Comparison of ENCODE assay signal across 19 cellular contexts in genomic region chr3:36214460-36214859, GRCh38.
"Had no signal": no experiment of that assay in that cellular context is flagged by ENCODE, and none has a peak within 500 bp of the region (broad histone marks: within the 10 kb centered on the region; RNA-seq: fewer than 3 reads in every experiment).

No MANE protein-coding gene starts in this region.

- H3K4me3 Mint-ChIP-seq: activated CD4-positive, alpha-beta T cell treated with anti-CD3 and anti-CD28 coated beads, Interleukin-2, amount 10 ng/mL, durations not matched to agents 7 days and 5 days; activated CD8-positive, alpha-beta T cell treated with anti-CD3 and anti-CD28 coated beads, Interleukin-2, amount 10 ng/mL, durations not matched to agents 7 days and 5 days; activated naive CD4-positive, alpha-beta T cell treated with anti-CD3 and anti-CD28 coated beads for 36 hours; activated T-cell treated with anti-CD3 and anti-CD28 coated beads, Interleukin-2, amount 50 U/mL, for 24 hours; naive B cell; neural crest cell; stimulated activated naive B cell treated with anti-CD40 and anti-IgM and Interleukin-4, amounts not matched to agents 10 μg/mL and 1 μg/mL and 100 μg/mL, for 72 hours had no signal

- ATAC-seq: activated CD8-positive, alpha-beta T cell treated with anti-CD3 and anti-CD28 coated beads, Interleukin-2, amount 10 ng/mL, durations not matched to agents 7 days and 5 days; gastrocnemius medialis; left ventricle myocardium superior; mucosa of descending colon; sciatic nerve; stimulated activated naive B cell treated with anti-CD40 and anti-IgM and Interleukin-4, amounts not matched to agents 10 μg/mL and 1 μg/mL and 100 μg/mL, for 72 hours had no signal

- H3K27me3 ChIP-seq: gastrocnemius medialis had no signal

- H3K27ac ChIP-seq: gastrocnemius medialis had no signal

- H3K36me3 Mint-ChIP-seq: naive B cell; stimulated activated naive B cell treated with anti-CD40 and anti-IgM and Interleukin-4, amounts not matched to agents 10 μg/mL and 1 μg/mL and 100 μg/mL, for 72 hours had no signal

- H3K27me3 Mint-ChIP-seq: activated CD4-positive, alpha-beta T cell treated with anti-CD3 and anti-CD28 coated beads, Interleukin-2, amount 10 ng/mL, durations not matched to agents 7 days and 5 days; activated T-cell treated with anti-CD3 and anti-CD28 coated beads, Interleukin-2, amount 50 U/mL, for 24 hours; naive B cell; stimulated activated naive B cell treated with anti-CD40 and anti-IgM and Interleukin-4, amounts not matched to agents 10 μg/mL and 1 μg/mL and 100 μg/mL, for 72 hours had no signal

- H3K9me3 Mint-ChIP-seq: activated CD4-positive, alpha-beta T cell treated with anti-CD3 and anti-CD28 coated beads, Interleukin-2, amount 10 ng/mL, durations not matched to agents 7 days and 5 days; neural crest cell; stimulated activated naive B cell treated with anti-CD40 and anti-IgM and Interleukin-4, amounts not matched to agents 10 μg/mL and 1 μg/mL and 100 μg/mL, for 72 hours had no signal

- H3K4me1 Mint-ChIP-seq: activated CD4-positive, alpha-beta T cell treated with anti-CD3 and anti-CD28 coated beads, Interleukin-2, amount 10 ng/mL, durations not matched to agents 7 days and 5 days; naive B cell; neural crest cell; stimulated activated naive B cell treated with anti-CD40 and anti-IgM and Interleukin-4, amounts not matched to agents 10 μg/mL and 1 μg/mL and 100 μg/mL, for 72 hours had no signal

- FAIRE-seq: endometrium had no signal

- H3K36me3 ChIP-seq: gastrocnemius medialis had no signal

- H3K27ac Mint-ChIP-seq: activated CD4-positive, alpha-beta T cell treated with anti-CD3 and anti-CD28 coated beads, Interleukin-2, amount 10 ng/mL, durations not matched to agents 7 days and 5 days; activated CD8-positive, alpha-beta T cell treated with anti-CD3 and anti-CD28 coated beads, Interleukin-2, amount 10 ng/mL, durations not matched to agents 7 days and 5 days; activated naive CD4-positive, alpha-beta T cell treated with anti-CD3 and anti-CD28 coated beads for 36 hours; activated T-cell treated with anti-CD3 and anti-CD28 coated beads, Interleukin-2, amount 50 U/mL, for 24 hours; naive B cell; stimulated activated naive B cell treated with anti-CD40 and anti-IgM and Interleukin-4, amounts not matched to agents 10 μg/mL and 1 μg/mL and 100 μg/mL, for 72 hours had no signal

- DNase-seq: activated CD4-positive, alpha-beta T cell treated with anti-CD3 and anti-CD28 coated beads, Interleukin-2, amount 10 ng/mL, durations not matched to agents 7 days and 5 days; activated CD8-positive, alpha-beta T cell treated with anti-CD3 and anti-CD28 coated beads, Interleukin-2, amount 10 ng/mL, durations not matched to agents 7 days and 5 days; activated naive CD4-positive, alpha-beta T cell treated with anti-CD3 and anti-CD28 coated beads for 36 hours; activated T-cell treated with anti-CD3 and anti-CD28 coated beads, Interleukin-2, amount 50 U/mL, for 24 hours; anterior cingulate cortex; cerebellar nuclear complex; cortex of kidney; erythroblast; gastrocnemius medialis; head of caudate nucleus; left ventricle myocardium superior; mesenchymal stem cell; mucosa of descending colon; naive B cell; stimulated activated naive B cell treated with anti-CD40 and anti-IgM and Interleukin-4, amounts not matched to agents 10 μg/mL and 1 μg/mL and 100 μg/mL, for 72 hours; T-helper 9 cell had no signal

- H3K4me3 ChIP-seq: gastrocnemius medialis, mucosa of descending colon had no signal
